ENCODE assay signal across 17 cellular contexts in genomic region chr5:130279386-130279785, GRCh38.
DNase-seq lines count a peak whose midpoint lies in the region; ATAC-seq, FAIRE-seq and TF ChIP-seq lines count a peak whose summit lies in the region.
"Had no signal": no experiment of that assay in that cellular context is flagged by ENCODE, and none has a peak within 500 bp of the region (broad histone marks: within the 10 kb centered on the region; RNA-seq: fewer than 3 reads in every experiment).

No MANE protein-coding gene starts in this region.

- peak; percentile 59 for DNase-seq in LHCN-M2 (ENCODE audit: low read depth)
- no peak for DNase-seq in GM12878 (ENCODE audit: low read depth, low spot score)
- peak; percentile 29 for DNase-seq in fibroblast of pulmonary artery (ENCODE audit: low read depth)
- no peak for DNase-seq in tibial artery
- no peak for DNase-seq in occipital lobe (lab: John Stamatoyannopoulos, UW)
- DNase-seq in NCI-H146 treated with DMSO at 0.1 percent for 48 hours (lab: John Stamatoyannopoulos, UW; ENCODE audit: unreplicated experiment) = no peak
- DNase-seq in HuH-7 (ENCODE audit: low spot score) = no peak
- DNase-seq: CD8-positive, alpha-beta T cell; DND-41; GOT3; KG1; MM.1S; NCI-H1105; NCI-H1930; NCI-H2171; NCI-H510A had no signal

- SMC1A ChIA-PET in GM12878 (lab: Charles Lee; ENCODE audit: uncharacterized antibody, unreplicated experiment) = interaction anchor here (1.4 kb wide), 2 partner anchors 9 to 25 kb away, joined by 3 read pairs; no protein-coding TSS in a partner anchor

- FAIRE-seq in GM12878 (lab: Jason Lieb, UNC) = peak; percentile 54

- no peak overlapping the region for H3K4me2 ChIP-seq in GM12878 (ENCODE audit: control insufficient read depth, insufficient read depth)

- no peak overlapping the region for H3K9ac ChIP-seq in GM12878 (ENCODE audit: control insufficient read depth, insufficient read depth, low read length)

- no peaks in the 10 kb centered on the region for H3K27me3 ChIP-seq in GM12878 (replicated peaks in 1 of 2; ENCODE audit: control insufficient read depth in 2 of 2, insufficient read depth in 2 of 2, low read length in 1 of 2)
- no peaks in the 10 kb centered on the region for H3K27me3 ChIP-seq in tibial artery

- no peaks in the 10 kb centered on the region for H3K9me3 ChIP-seq in GM12878 (replicated peaks; ENCODE audit: control insufficient read depth, insufficient read depth, low read length)
- H3K9me3 ChIP-seq in tibial artery = no peaks in the 10 kb centered on the region

- no TSS peak for BruUV-seq in GM12878 (replicated peaks; lab: Mats Ljungman, UMichigan)

- H4K20me1 ChIP-seq in GM12878 (ENCODE audit: control insufficient read depth, insufficient read depth) = no peaks in the 10 kb centered on the region

- TF ChIP-seq EP300 in GM12878 (IDR thresholded peaks at IDR 0.05; ENCODE audit: borderline replicate concordance in 1 of 2, control insufficient read depth in 1 of 2, low read depth in 2 of 2, low read length in 2 of 2) = no peak

- ATAC-seq in GM12878 = no peak
- ATAC-seq: CD8-positive, alpha-beta T cell had no signal

- 0% methylated on average over 1 of the region's 1 CpG for WGBS in GM12878 (ENCODE audit: insufficient coverage, insufficient replicate concordance, low lambda C conversion rate, missing lambda C conversion rate)

- in situ Hi-C loops in GM12878 (cut with MboI) = no loop called here

- TF ChIP-seq POLR2A in GM12878 (IDR thresholded peaks at IDR 0.05; ENCODE audit: low read depth, low read length) = no peak

- TF ChIP-seq CTCF in GM12878 (IDR thresholded peaks at IDR 0.05 in 2 of 3, conservative IDR thresholded peaks at IDR 0.05 in 1 of 3; ENCODE audit: control insufficient read depth in 2 of 3, extremely low read depth in 1 of 3, insufficient read depth in 1 of 3, low read depth in 3 of 3, low read length in 3 of 3) (no peak), fibroblast of pulmonary artery (IDR thresholded peaks at IDR 0.05; ENCODE audit: low read length, missing control alignments) (no peak), tibial artery (IDR thresholded peaks at IDR 0.05) (no peak)

- no peak overlapping the region for H3K4me3 ChIP-seq in GM12878
- H3K4me3 ChIP-seq in fibroblast of pulmonary artery (replicated peaks; ENCODE audit: low read depth, low read length) = no peak overlapping the region
- H3K4me3 ChIP-seq in tibial artery = no peak overlapping the region

- no peak overlapping the region for H2AFZ ChIP-seq in GM12878 (ENCODE audit: control insufficient read depth, low read depth, low read length)

- intact Hi-C loops in GM12878 (cut with micrococcal nuclease; ENCODE audit: unreplicated experiment) (no loop called here), tibial artery (cut with DNase I; ENCODE audit: low total_unique reads) (no loop called here)

- POLR2A ChIA-PET in GM12878 (lab: Charles Lee) = no interaction called here

- CTCF ChIA-PET in GM12878 (lab: Yijun Ruan, JAX) = no interaction called here

- H3K79me2 ChIP-seq in GM12878 (ENCODE audit: control insufficient read depth, insufficient read depth, low read length) = no peaks in the 10 kb centered on the region

- no peaks in the 10 kb centered on the region for H3K36me3 ChIP-seq in GM12878 (ENCODE audit: control insufficient read depth in 2 of 2, insufficient read depth in 2 of 2, low read length in 1 of 2)
- H3K36me3 ChIP-seq in tibial artery = no peaks in the 10 kb centered on the region

- H3K4me1 ChIP-seq in GM12878 (ENCODE audit: control insufficient read depth, insufficient read depth, low read length) = no peaks in the 10 kb centered on the region
- H3K4me1 ChIP-seq in tibial artery = peaks cover 0 to 44% (median 16%) of the 10 kb centered on the region in 4 donors

- no peak for TF ChIP-seq RAD21 in GM12878 (IDR thresholded peaks at IDR 0.05; ENCODE audit: insufficient read depth, low read depth, low read length)

- no peak overlapping the region for H3K27ac ChIP-seq in GM12878 (ENCODE audit: control insufficient read depth, insufficient read depth)
- peak overlapping the region; percentile 63 to 64 for H3K27ac ChIP-seq in tibial artery
- H3K27ac ChIP-seq: HL-60 had no signal

- RAD21 ChIA-PET in GM12878 (lab: Charles Lee; ENCODE audit: unreplicated experiment) = no interaction called here

TF ChIP-seq in GM12878, 131 proteins besides CTCF, POLR2A, EP300 and RAD21:
- no peak for TF ChIP-seq IKZF2 (IDR thresholded peaks at IDR 0.05)
- TF ChIP-seq HDAC2 (IDR thresholded peaks at IDR 0.05) = no peak
- no peak for TF ChIP-seq EZH2 (IDR thresholded peaks at IDR 0.05; ENCODE audit: borderline replicate concordance, control insufficient read depth, low read depth, low read length)
- no peak for TF ChIP-seq JUNB (IDR thresholded peaks at IDR 0.05)
- no peak for TF ChIP-seq REST (IDR thresholded peaks at IDR 0.05; ENCODE audit: low read depth, low read length)
- TF ChIP-seq RBBP5 (conservative IDR thresholded peaks at IDR 0.05) = no peak
- no peak for TF ChIP-seq NBN (IDR thresholded peaks at IDR 0.05)
- TF ChIP-seq ESRRA (IDR thresholded peaks at IDR 0.05; ENCODE audit: low read length) = no peak

Comparison
In these comparisons a context has a peak if more than half of its experiments do, and no peak if none do; other contexts are left out.
1. DNase-seq: peak in LHCN-M2 (single experiment) and fibroblast of pulmonary artery (single experiment); none in GM12878 (single experiment), tibial artery (0 of 2), occipital lobe (single experiment), NCI-H146 treated with DMSO at 0.1 percent for 48 hours (single experiment) and HuH-7 (single experiment).